ENCODE assay signal across 1 cellular context in the genomic region with DNA sequence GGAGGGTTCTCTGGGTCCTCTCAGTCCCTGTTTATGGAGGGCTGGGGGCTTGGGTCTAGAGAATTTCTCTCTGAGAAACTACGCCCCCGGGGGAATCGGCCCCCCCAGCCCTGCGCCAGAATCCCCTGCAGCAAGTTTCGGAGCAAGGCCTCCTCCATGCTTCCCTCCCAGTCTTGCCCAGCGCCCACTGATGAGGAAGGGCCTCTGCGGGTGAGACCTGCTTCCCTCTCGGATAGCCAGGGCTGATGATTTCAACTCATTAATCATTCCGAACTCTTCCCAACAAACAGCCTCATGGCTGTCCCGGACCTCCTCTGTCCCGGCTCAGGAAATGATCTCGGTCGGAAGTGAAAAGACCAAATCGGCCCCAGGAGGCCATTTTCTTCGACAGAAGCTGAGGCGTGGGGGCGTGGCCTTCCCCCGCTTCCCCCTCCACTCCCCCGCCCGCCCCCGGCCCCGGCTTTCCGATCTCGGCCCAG.
TF ChIP-seq lines count a peak whose summit lies in the region.

No MANE protein-coding gene starts in this region.

TF ChIP-seq in HepG2, 621 proteins besides CTCF, POLR2A, EP300 and RAD21 (continued from another document and continues in another):
- no peak for TF ChIP-seq SAFB2 (CRISPR knock-in tag; IDR thresholded peaks at IDR 0.05; ENCODE audit: borderline replicate concordance, low read depth)
- TF ChIP-seq ARNT2 (CRISPR knock-in tag; IDR thresholded peaks at IDR 0.05; ENCODE audit: low read depth), result no peak
- no peak for TF ChIP-seq AGO1 (IDR thresholded peaks at IDR 0.05; ENCODE audit: low read depth, low read length, poor library complexity, severe bottlenecking)
- 0 out of 3 replicates have a peak, but pooled peaks have one; percentile 11 for TF ChIP-seq MXI1 (IDR thresholded peaks at IDR 0.05; ENCODE audit: borderline replicate concordance, low read depth, low read length)
- no peak for TF ChIP-seq CREM (IDR thresholded peaks at IDR 0.05)
- TF ChIP-seq CREM (CRISPR knock-in tag; IDR thresholded peaks at IDR 0.05), result no peak
- no peak for TF ChIP-seq ZNF263 (CRISPR knock-in tag; IDR thresholded peaks at IDR 0.05)
- no peak for TF ChIP-seq ZSCAN21 (CRISPR knock-in tag; IDR thresholded peaks at IDR 0.05; ENCODE audit: borderline replicate concordance)
- TF ChIP-seq ZNF34 (CRISPR knock-in tag; IDR thresholded peaks at IDR 0.05; ENCODE audit: borderline replicate concordance), result no peak; the same call in 1 of the 2 replicates
- TF ChIP-seq PHF20 (CRISPR knock-in tag; IDR thresholded peaks at IDR 0.05), result no peak
- TF ChIP-seq NR3C1 (CRISPR knock-in tag; IDR thresholded peaks at IDR 0.05), result no peak
- no peak for TF ChIP-seq ZBTB21 (CRISPR knock-in tag; IDR thresholded peaks at IDR 0.05)
- no peak for TF ChIP-seq ZNF205 (CRISPR knock-in tag; IDR thresholded peaks at IDR 0.05)
- no peak for TF ChIP-seq KAT7 (CRISPR knock-in tag; IDR thresholded peaks at IDR 0.05; ENCODE audit: borderline replicate concordance)
- no peak for TF ChIP-seq ZNF224 (CRISPR knock-in tag; IDR thresholded peaks at IDR 0.05)
- no peak for TF ChIP-seq ZNF282 (IDR thresholded peaks at IDR 0.05; ENCODE audit: partially characterized antibody)
- TF ChIP-seq ZNF607 (CRISPR knock-in tag; IDR thresholded peaks at IDR 0.05; ENCODE audit: borderline replicate concordance), result peak; percentile 8
- no peak for TF ChIP-seq ZFP90 (CRISPR knock-in tag; IDR thresholded peaks at IDR 0.05; ENCODE audit: borderline replicate concordance)
- TF ChIP-seq SMAD3 (CRISPR knock-in tag; IDR thresholded peaks at IDR 0.05), result 0 out of 2 replicates have a peak, but pooled peaks have one; percentile 8
- TF ChIP-seq AKAP8 (CRISPR knock-in tag; IDR thresholded peaks at IDR 0.05), result peak; percentile 70; the same call in 1 of the 2 replicates
- no peak for TF ChIP-seq CCDC6 (CRISPR knock-in tag; IDR thresholded peaks at IDR 0.05)
- no peak for TF ChIP-seq IKZF1 (IDR thresholded peaks at IDR 0.05)
- TF ChIP-seq RXRB (CRISPR knock-in tag; IDR thresholded peaks at IDR 0.05; ENCODE audit: borderline replicate concordance), result no peak
- no peak for TF ChIP-seq ZNF850 (CRISPR knock-in tag; conservative IDR thresholded peaks at IDR 0.05)
- TF ChIP-seq ZNF713 (CRISPR knock-in tag; IDR thresholded peaks at IDR 0.05), result no peak
- no peak for TF ChIP-seq ZBTB34 (CRISPR knock-in tag; IDR thresholded peaks at IDR 0.05)
- TF ChIP-seq ZNF530 (CRISPR knock-in tag; IDR thresholded peaks at IDR 0.05; ENCODE audit: low read depth), result no peak
- TF ChIP-seq, protein P1, sequence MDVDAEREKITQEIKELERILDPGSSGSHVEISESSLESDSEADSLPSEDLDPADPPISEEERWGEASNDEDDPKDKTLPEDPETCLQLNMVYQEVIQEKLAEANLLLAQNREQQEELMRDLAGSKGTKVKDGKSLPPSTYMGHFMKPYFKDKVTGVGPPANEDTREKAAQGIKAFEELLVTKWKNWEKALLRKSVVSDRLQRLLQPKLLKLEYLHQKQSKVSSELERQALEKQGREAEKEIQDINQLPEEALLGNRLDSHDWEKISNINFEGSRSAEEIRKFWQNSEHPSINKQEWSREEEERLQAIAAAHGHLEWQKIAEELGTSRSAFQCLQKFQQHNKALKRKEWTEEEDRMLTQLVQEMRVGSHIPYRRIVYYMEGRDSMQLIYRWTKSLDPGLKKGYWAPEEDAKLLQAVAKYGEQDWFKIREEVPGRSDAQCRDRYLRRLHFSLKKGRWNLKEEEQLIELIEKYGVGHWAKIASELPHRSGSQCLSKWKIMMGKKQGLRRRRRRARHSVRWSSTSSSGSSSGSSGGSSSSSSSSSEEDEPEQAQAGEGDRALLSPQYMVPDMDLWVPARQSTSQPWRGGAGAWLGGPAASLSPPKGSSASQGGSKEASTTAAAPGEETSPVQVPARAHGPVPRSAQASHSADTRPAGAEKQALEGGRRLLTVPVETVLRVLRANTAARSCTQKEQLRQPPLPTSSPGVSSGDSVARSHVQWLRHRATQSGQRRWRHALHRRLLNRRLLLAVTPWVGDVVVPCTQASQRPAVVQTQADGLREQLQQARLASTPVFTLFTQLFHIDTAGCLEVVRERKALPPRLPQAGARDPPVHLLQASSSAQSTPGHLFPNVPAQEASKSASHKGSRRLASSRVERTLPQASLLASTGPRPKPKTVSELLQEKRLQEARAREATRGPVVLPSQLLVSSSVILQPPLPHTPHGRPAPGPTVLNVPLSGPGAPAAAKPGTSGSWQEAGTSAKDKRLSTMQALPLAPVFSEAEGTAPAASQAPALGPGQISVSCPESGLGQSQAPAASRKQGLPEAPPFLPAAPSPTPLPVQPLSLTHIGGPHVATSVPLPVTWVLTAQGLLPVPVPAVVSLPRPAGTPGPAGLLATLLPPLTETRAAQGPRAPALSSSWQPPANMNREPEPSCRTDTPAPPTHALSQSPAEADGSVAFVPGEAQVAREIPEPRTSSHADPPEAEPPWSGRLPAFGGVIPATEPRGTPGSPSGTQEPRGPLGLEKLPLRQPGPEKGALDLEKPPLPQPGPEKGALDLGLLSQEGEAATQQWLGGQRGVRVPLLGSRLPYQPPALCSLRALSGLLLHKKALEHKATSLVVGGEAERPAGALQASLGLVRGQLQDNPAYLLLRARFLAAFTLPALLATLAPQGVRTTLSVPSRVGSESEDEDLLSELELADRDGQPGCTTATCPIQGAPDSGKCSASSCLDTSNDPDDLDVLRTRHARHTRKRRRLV (CRISPR knock-in tag; IDR thresholded peaks at IDR 0.05), result no peak
- TF ChIP-seq ARNT (IDR thresholded peaks at IDR 0.05), result no peak
- no peak for TF ChIP-seq ZNF317 (CRISPR knock-in tag; IDR thresholded peaks at IDR 0.05)
- TF ChIP-seq, protein P2, sequence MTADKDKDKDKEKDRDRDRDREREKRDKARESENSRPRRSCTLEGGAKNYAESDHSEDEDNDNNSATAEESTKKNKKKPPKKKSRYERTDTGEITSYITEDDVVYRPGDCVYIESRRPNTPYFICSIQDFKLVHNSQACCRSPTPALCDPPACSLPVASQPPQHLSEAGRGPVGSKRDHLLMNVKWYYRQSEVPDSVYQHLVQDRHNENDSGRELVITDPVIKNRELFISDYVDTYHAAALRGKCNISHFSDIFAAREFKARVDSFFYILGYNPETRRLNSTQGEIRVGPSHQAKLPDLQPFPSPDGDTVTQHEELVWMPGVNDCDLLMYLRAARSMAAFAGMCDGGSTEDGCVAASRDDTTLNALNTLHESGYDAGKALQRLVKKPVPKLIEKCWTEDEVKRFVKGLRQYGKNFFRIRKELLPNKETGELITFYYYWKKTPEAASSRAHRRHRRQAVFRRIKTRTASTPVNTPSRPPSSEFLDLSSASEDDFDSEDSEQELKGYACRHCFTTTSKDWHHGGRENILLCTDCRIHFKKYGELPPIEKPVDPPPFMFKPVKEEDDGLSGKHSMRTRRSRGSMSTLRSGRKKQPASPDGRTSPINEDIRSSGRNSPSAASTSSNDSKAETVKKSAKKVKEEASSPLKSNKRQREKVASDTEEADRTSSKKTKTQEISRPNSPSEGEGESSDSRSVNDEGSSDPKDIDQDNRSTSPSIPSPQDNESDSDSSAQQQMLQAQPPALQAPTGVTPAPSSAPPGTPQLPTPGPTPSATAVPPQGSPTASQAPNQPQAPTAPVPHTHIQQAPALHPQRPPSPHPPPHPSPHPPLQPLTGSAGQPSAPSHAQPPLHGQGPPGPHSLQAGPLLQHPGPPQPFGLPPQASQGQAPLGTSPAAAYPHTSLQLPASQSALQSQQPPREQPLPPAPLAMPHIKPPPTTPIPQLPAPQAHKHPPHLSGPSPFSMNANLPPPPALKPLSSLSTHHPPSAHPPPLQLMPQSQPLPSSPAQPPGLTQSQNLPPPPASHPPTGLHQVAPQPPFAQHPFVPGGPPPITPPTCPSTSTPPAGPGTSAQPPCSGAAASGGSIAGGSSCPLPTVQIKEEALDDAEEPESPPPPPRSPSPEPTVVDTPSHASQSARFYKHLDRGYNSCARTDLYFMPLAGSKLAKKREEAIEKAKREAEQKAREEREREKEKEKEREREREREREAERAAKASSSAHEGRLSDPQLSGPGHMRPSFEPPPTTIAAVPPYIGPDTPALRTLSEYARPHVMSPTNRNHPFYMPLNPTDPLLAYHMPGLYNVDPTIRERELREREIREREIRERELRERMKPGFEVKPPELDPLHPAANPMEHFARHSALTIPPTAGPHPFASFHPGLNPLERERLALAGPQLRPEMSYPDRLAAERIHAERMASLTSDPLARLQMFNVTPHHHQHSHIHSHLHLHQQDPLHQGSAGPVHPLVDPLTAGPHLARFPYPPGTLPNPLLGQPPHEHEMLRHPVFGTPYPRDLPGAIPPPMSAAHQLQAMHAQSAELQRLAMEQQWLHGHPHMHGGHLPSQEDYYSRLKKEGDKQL (CRISPR knock-in tag; IDR thresholded peaks at IDR 0.05; ENCODE audit: low read depth), result no peak
- no peak for TF ChIP-seq ZNF564 (CRISPR knock-in tag; IDR thresholded peaks at IDR 0.05)
- no peak for TF ChIP-seq NFE2L2 (IDR thresholded peaks at IDR 0.05; ENCODE audit: low read length)
- TF ChIP-seq, protein P3, sequence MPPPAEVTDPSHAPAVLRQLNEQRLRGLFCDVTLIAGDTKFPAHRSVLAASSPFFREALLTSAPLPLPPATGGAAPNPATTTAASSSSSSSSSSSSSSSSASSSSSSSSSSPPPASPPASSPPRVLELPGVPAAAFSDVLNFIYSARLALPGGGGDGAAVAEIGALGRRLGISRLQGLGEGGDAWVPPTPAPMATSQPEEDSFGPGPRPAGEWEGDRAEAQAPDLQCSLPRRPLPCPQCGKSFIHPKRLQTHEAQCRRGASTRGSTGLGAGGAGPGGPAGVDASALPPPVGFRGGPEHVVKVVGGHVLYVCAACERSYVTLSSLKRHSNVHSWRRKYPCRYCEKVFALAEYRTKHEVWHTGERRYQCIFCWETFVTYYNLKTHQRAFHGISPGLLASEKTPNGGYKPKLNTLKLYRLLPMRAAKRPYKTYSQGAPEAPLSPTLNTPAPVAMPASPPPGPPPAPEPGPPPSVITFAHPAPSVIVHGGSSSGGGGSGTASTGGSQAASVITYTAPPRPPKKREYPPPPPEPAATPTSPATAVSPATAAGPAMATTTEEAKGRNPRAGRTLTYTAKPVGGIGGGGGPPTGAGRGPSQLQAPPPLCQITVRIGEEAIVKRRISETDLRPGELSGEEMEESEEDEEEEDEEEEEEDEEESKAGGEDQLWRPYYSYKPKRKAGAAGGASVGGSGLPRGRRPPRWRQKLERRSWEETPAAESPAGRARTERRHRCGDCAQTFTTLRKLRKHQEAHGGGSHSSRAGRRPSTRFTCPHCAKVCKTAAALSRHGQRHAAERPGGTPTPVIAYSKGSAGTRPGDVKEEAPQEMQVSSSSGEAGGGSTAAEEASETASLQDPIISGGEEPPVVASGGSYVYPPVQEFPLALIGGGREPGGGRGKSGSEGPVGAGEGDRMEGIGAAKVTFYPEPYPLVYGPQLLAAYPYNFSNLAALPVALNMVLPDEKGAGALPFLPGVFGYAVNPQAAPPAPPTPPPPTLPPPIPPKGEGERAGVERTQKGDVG (CRISPR knock-in tag; IDR thresholded peaks at IDR 0.05; ENCODE audit: borderline replicate concordance), result no peak; the same call in 1 of the 2 replicates
- no peak for TF ChIP-seq ZNF556 (CRISPR knock-in tag; IDR thresholded peaks at IDR 0.05; ENCODE audit: borderline replicate concordance)
- TF ChIP-seq ZFP82 (CRISPR knock-in tag; IDR thresholded peaks at IDR 0.05; ENCODE audit: borderline replicate concordance), result no peak
- no peak for TF ChIP-seq MLXIP (CRISPR knock-in tag; IDR thresholded peaks at IDR 0.05; ENCODE audit: borderline replicate concordance)
- TF ChIP-seq GFI1 (CRISPR knock-in tag; IDR thresholded peaks at IDR 0.05; ENCODE audit: borderline replicate concordance), result no peak
- TF ChIP-seq ZSCAN30 (CRISPR knock-in tag; IDR thresholded peaks at IDR 0.05), result no peak
- TF ChIP-seq MEIS2 (CRISPR knock-in tag; IDR thresholded peaks at IDR 0.05), result no peak
- no peak for TF ChIP-seq RBM22 (optimal IDR thresholded peaks at IDR 0.05; ENCODE audit: low read length)
- TF ChIP-seq TAF1 (CRISPR knock-in tag; IDR thresholded peaks at IDR 0.05), result peak; percentile 66; the same call in 1 of the 2 replicates
- no peak for TF ChIP-seq ZBTB46 (CRISPR knock-in tag; IDR thresholded peaks at IDR 0.05; ENCODE audit: borderline replicate concordance)
